ENCODE assay signal across 27 cellular contexts in genomic region chr12:94716339-94716738, GRCh38.
"Had no signal": no experiment of that assay in that cellular context is flagged by ENCODE, and none has a peak within 500 bp of the region (broad histone marks: within the 10 kb centered on the region; RNA-seq: fewer than 3 reads in every experiment).

No MANE protein-coding gene starts in this region.

- H3K36me3 ChIP-seq: esophagus squamous epithelium, gastroesophageal sphincter had no signal

- H3K27ac Mint-ChIP-seq: activated CD4-positive, alpha-beta T cell treated with anti-CD3 and anti-CD28 coated beads, Interleukin-2, amount 10 ng/mL, durations not matched to agents 7 days and 5 days; activated CD8-positive, alpha-beta T cell treated with anti-CD3 and anti-CD28 coated beads for 36 hours; activated naive CD8-positive, alpha-beta T cell; activated T-helper 17 cell treated with anti-CD3 and anti-CD28 coated beads, Interleukin-2, amount 50 U/mL, for 72 hours; effector memory CD8-positive, alpha-beta T cell; WTC11 had no signal

- H3K4me1 Mint-ChIP-seq: activated CD4-positive, alpha-beta T cell treated with anti-CD3 and anti-CD28 coated beads, Interleukin-2, amount 10 ng/mL, durations not matched to agents 7 days and 5 days; activated T-helper 17 cell treated with anti-CD3 and anti-CD28 coated beads, Interleukin-2, amount 50 U/mL, for 72 hours had no signal

- H3K9me3 ChIP-seq: body of pancreas, esophagus squamous epithelium, gastroesophageal sphincter had no signal

- H3K36me3 Mint-ChIP-seq: activated naive CD8-positive, alpha-beta T cell; WTC11 had no signal

- DNase-seq: activated CD4-positive, alpha-beta T cell treated with anti-CD3 and anti-CD28 coated beads for 1 hour; activated CD4-positive, alpha-beta T cell treated with anti-CD3 and anti-CD28 coated beads for 4 hours; activated CD4-positive, alpha-beta T cell treated with anti-CD3 and anti-CD28 coated beads, Interleukin-2, amount 10 ng/mL, durations not matched to agents 7 days and 5 days; activated CD4-positive, alpha-beta T cell treated with anti-CD3 and anti-CD28 coated beads, Interleukin-2, amount 50 U/mL, for 4 hours; activated CD8-positive, alpha-beta memory T cell treated with anti-CD3 and anti-CD28 coated beads for 24 hours; activated CD8-positive, alpha-beta T cell treated with anti-CD3 and anti-CD28 coated beads for 36 hours; activated effector memory CD4-positive, alpha-beta T cell treated with Interleukin-2 at 50 U/mL for 16 hours; activated gamma-delta T cell treated with Interleukin-2 at 50 U/mL for 16 hours; activated naive CD4-positive, alpha-beta T cell treated with anti-CD3 and anti-CD28 coated beads, Interleukin-2, amount 50 U/mL, for 16 hours; activated naive CD4-positive, alpha-beta T cell treated with Interleukin-2 at 50 U/mL for 16 hours; activated T-cell treated with anti-CD3 and anti-CD28 coated beads, Interleukin-2, amount 50 U/mL, for 4 hours; amniotic stem cell; anterior cingulate cortex; body of pancreas; caudate nucleus; cortex of kidney; effector CD4-positive, alpha-beta T cell; effector memory CD8-positive, alpha-beta T cell; erythroblast; esophagus squamous epithelium; foreskin melanocyte; T-helper 2 cell had no signal

- H3K9me3 Mint-ChIP-seq: activated CD4-positive, alpha-beta T cell treated with anti-CD3 and anti-CD28 coated beads, Interleukin-2, amount 10 ng/mL, durations not matched to agents 7 days and 5 days; activated CD8-positive, alpha-beta T cell treated with anti-CD3 and anti-CD28 coated beads for 36 hours; activated T-cell treated with anti-CD3 and anti-CD28 coated beads, Interleukin-2, amount 50 U/mL, for 4 hours; activated T-helper 17 cell treated with anti-CD3 and anti-CD28 coated beads, Interleukin-2, amount 50 U/mL, for 72 hours; effector memory CD8-positive, alpha-beta T cell had no signal

- H3K27ac ChIP-seq: body of pancreas, esophagus squamous epithelium, gastroesophageal sphincter, VCaP had no signal

- H3K4me3 ChIP-seq: body of pancreas, esophagus squamous epithelium, gastroesophageal sphincter had no signal

- ATAC-seq: activated CD8-positive, alpha-beta T cell treated with anti-CD3 and anti-CD28 coated beads for 36 hours; activated T-cell treated with anti-CD3 and anti-CD28 coated beads, Interleukin-2, amount 50 U/mL, for 4 hours; activated T-helper 17 cell treated with anti-CD3 and anti-CD28 coated beads, Interleukin-2, amount 50 U/mL, for 72 hours; body of pancreas; effector memory CD8-positive, alpha-beta T cell; gastroesophageal sphincter; WTC11 had no signal

- H3K4me1 ChIP-seq: body of pancreas had no signal

- H3K27me3 Mint-ChIP-seq: activated CD8-positive, alpha-beta T cell treated with anti-CD3 and anti-CD28 coated beads for 36 hours had no signal

- H3K4me3 Mint-ChIP-seq: activated CD4-positive, alpha-beta T cell treated with anti-CD3 and anti-CD28 coated beads, Interleukin-2, amount 10 ng/mL, durations not matched to agents 7 days and 5 days; activated CD8-positive, alpha-beta T cell treated with anti-CD3 and anti-CD28 coated beads for 36 hours; activated naive CD8-positive, alpha-beta T cell; activated T-cell treated with anti-CD3 and anti-CD28 coated beads, Interleukin-2, amount 50 U/mL, for 4 hours; activated T-helper 17 cell treated with anti-CD3 and anti-CD28 coated beads, Interleukin-2, amount 50 U/mL, for 72 hours; effector memory CD8-positive, alpha-beta T cell; WTC11 had no signal

- H3K27me3 ChIP-seq: body of pancreas, esophagus squamous epithelium, gastroesophageal sphincter had no signal
